ENCODE assay signal across 33 cellular contexts in genomic region chrX:68369559-68369958, GRCh38.
"Had no signal": no experiment of that assay in that cellular context is flagged by ENCODE, and none has a peak within 500 bp of the region (broad histone marks: within the 10 kb centered on the region; RNA-seq: fewer than 3 reads in every experiment).

No MANE protein-coding gene starts in this region.

- ATAC-seq: activated CD8-positive, alpha-beta T cell treated with anti-CD3 and anti-CD28 coated beads for 36 hours; activated naive CD8-positive, alpha-beta T cell treated with anti-CD3 and anti-CD28 coated beads, Interleukin-2, amount 50 U/mL, for 24 hours; activated T-cell treated with anti-CD3 and anti-CD28 coated beads, Interleukin-2, amount 50 U/mL, for 4 hours; activated T-cell treated with anti-CD3 and anti-CD28 coated beads, Interleukin-2, amount 50 U/mL, for 72 hours; activated T-helper 17 cell treated with anti-CD3 and anti-CD28 coated beads, Interleukin-2, amount 50 U/mL, for 72 hours had no signal

- H3K27ac ChIP-seq: ascending aorta, cardiac muscle cell, colonic mucosa, VCaP had no signal

- FAIRE-seq: bronchial epithelial cell, TTC549 had no signal

- H3K4me1 ChIP-seq: ascending aorta, colonic mucosa had no signal

- H3K4me3 ChIP-seq: ascending aorta, cardiac muscle cell, colonic mucosa had no signal

- DNase-seq: activated B cell treated with CpG ODN at 0.5 μM for 24 hours; activated CD4-positive, alpha-beta memory T cell treated with anti-CD3 and anti-CD28 coated beads for 36 hours; activated CD4-positive, alpha-beta T cell treated with anti-CD3 and anti-CD28 coated beads for 4 hours; activated CD4-positive, alpha-beta T cell treated with anti-CD3 and anti-CD28 coated beads, Interleukin-2, amount 10 ng/mL, durations not matched to agents 24 days and 14 days; activated CD4-positive, alpha-beta T cell treated with anti-CD3 and anti-CD28 coated beads, Interleukin-2, amount 50 U/mL, for 1 hour; activated CD4-positive, alpha-beta T cell treated with anti-CD3 and anti-CD28 coated beads, Interleukin-2, amount 50 U/mL, for 4 hours; activated CD4-positive, CD25-positive, alpha-beta regulatory T cell treated with anti-CD3 and anti-CD28 coated beads, Interleukin-2, amount 50 U/mL, for 72 hours; activated CD8-positive, alpha-beta memory T cell treated with anti-CD3 and anti-CD28 coated beads, Interleukin-2, amount 50 U/mL, for 4 hours; activated CD8-positive, alpha-beta T cell treated with anti-CD3 and anti-CD28 coated beads for 36 hours; activated effector memory CD4-positive, alpha-beta T cell treated with anti-CD3 and anti-CD28 coated beads, Interleukin-2, amount 50 U/mL, for 16 hours; activated gamma-delta T cell treated with Interleukin-2 at 50 U/mL for 16 hours; activated naive CD4-positive, alpha-beta T cell; activated naive CD4-positive, alpha-beta T cell treated with anti-CD3 and anti-CD28 coated beads for 36 hours; activated naive CD4-positive, alpha-beta T cell treated with anti-CD3 and anti-CD28 coated beads, Interleukin-2, amount 50 U/mL, for 16 hours; activated naive CD8-positive, alpha-beta T cell treated with anti-CD3 and anti-CD28 coated beads, Interleukin-2, amount 10 ng/mL, durations not matched to agents 7 days and 5 days; activated naive CD8-positive, alpha-beta T cell treated with anti-CD3 and anti-CD28 coated beads, Interleukin-2, amount 50 U/mL, for 24 hours; activated T-cell treated with anti-CD3 and anti-CD28 coated beads for 4 hours; activated T-cell treated with anti-CD3 and anti-CD28 coated beads, Interleukin-2, amount 50 U/mL, for 1 hour; activated T-cell treated with anti-CD3 and anti-CD28 coated beads, Interleukin-2, amount 50 U/mL, for 4 hours; activated T-cell treated with anti-CD3 and anti-CD28 coated beads, Interleukin-2, amount 50 U/mL, for 72 hours; amygdala; anterior cingulate cortex; caudate nucleus; cerebellar nuclear complex; colonic mucosa; T-helper 2 cell; T-helper 9 cell had no signal

- H3K9me3 ChIP-seq: colonic mucosa had no signal

- H3K27me3 ChIP-seq: ascending aorta, cardiac muscle cell, colonic mucosa had no signal

- H3K36me3 ChIP-seq: ascending aorta, cardiac muscle cell, colonic mucosa had no signal
